In genomic region chr1:156124557-156125483, GRCh38 we compare ENCODE assay signal across 8 cellular contexts. TPM values are rescaled to one million over a fixed set of nuclear protein-coding genes. Genes with fewer than 3 reads are reported as not detected.
DNase-seq lines count a peak whose midpoint lies in the region; ATAC-seq, FAIRE-seq and TF ChIP-seq lines count a peak whose summit lies in the region.

No MANE protein-coding gene starts in this region.

- H3K36me3 ChIP-seq in BLaER1 treated with 17β-estradiol and CSF1 and Interleukin-3, amounts not matched to agents 10 nM and 100 nM, result no peaks in the 10 kb centered on the region
- H3K36me3 ChIP-seq in HepG2 (replicated peaks in 1 of 2; ENCODE audit: control insufficient read depth in 1 of 2, insufficient read depth in 2 of 2, low read length in 2 of 2), result peaks cover 3 to 19% of the 10 kb centered on the region in 2 experiments; a peak in 4 of 5 replicates
- no peaks in the 10 kb centered on the region for H3K36me3 ChIP-seq in thymus (ENCODE audit: control insufficient read depth, insufficient read depth)

- H4K20me1 ChIP-seq in BLaER1 treated with 17β-estradiol and CSF1 and Interleukin-3, amounts not matched to agents 10 nM and 100 nM, result peaks cover 0 to 32% (median 18%) of the 10 kb centered on the region in 11 experiments; a peak in 16 of 22 replicates
- H4K20me1 ChIP-seq in HepG2 (ENCODE audit: insufficient read depth, low read length), result peaks cover 2% of the 10 kb centered on the region; the same call in 1 of the 2 replicates

- intact Hi-C loops in HepG2 (cut with micrococcal nuclease; ENCODE audit: unreplicated experiment), result no loop called here

- no TSS peak for BruUV-seq in HepG2 (replicated peaks; lab: Mats Ljungman, UMichigan)

- no peak for TF ChIP-seq EP300 in HepG2 (IDR thresholded peaks at IDR 0.05; ENCODE audit: low read depth in 2 of 2, low read length in 2 of 2)
- no peak for TF ChIP-seq EP300 in HepG2 (CRISPR knock-in tag; IDR thresholded peaks at IDR 0.05; ENCODE audit: borderline replicate concordance)

- H3K27me3 ChIP-seq in BLaER1 treated with 17β-estradiol and CSF1 and Interleukin-3, amounts not matched to agents 10 nM and 100 nM, result peaks cover 0 to 9% (median 0%) of the 10 kb centered on the region in 11 experiments; a peak in 2 of 22 replicates
- H3K27me3 ChIP-seq in HepG2 (ENCODE audit: control insufficient read depth in 1 of 2, insufficient read depth in 2 of 2, low read length in 2 of 2), result no peaks in the 10 kb centered on the region
- peaks cover 2% of the 10 kb centered on the region for H3K27me3 ChIP-seq in thymus (ENCODE audit: control insufficient read depth, insufficient read depth)

- FAIRE-seq in HepG2 (lab: Jason Lieb, UNC), result no peak

- peak overlapping the region; percentile 22 for H3K4me3 Mint-ChIP-seq in activated naive CD8-positive, alpha-beta T cell treated with anti-CD3 and anti-CD28 coated beads, Interleukin-2, amount 10 ng/mL, durations not matched to agents 7 days and 5 days

- peaks cover 45% of the 10 kb centered on the region for H3K27me3 Mint-ChIP-seq in activated naive CD8-positive, alpha-beta T cell treated with anti-CD3 and anti-CD28 coated beads, Interleukin-2, amount 10 ng/mL, durations not matched to agents 7 days and 5 days

- H3K4me3 ChIP-seq in BLaER1 treated with 17β-estradiol and CSF1 and Interleukin-3, amounts not matched to agents 10 nM and 100 nM, result no peak overlapping the region
- H3K4me3 ChIP-seq in HepG2 (replicated peaks in 1 of 3; ENCODE audit: insufficient read depth in 1 of 3, low read depth in 2 of 3, low read length in 3 of 3) (no peak overlapping the region), thymus (ENCODE audit: low read length) (no peak overlapping the region)

- no peaks in the 10 kb centered on the region for H3K9me3 ChIP-seq in BLaER1 treated with 17β-estradiol and CSF1 and Interleukin-3, amounts not matched to agents 10 nM and 100 nM (replicated peaks in 1 of 11)
- H3K9me3 ChIP-seq in HepG2 (ENCODE audit: low read length) (no peaks in the 10 kb centered on the region), thymus (ENCODE audit: control insufficient read depth) (no peaks in the 10 kb centered on the region)

- H3K27ac Mint-ChIP-seq in activated naive CD8-positive, alpha-beta T cell treated with anti-CD3 and anti-CD28 coated beads, Interleukin-2, amount 10 ng/mL, durations not matched to agents 7 days and 5 days, result no peak overlapping the region

- DNase-seq in KBM-7, result peak; percentile 82
- DNase-seq in activated naive CD8-positive, alpha-beta T cell treated with anti-CD3 and anti-CD28 coated beads, Interleukin-2, amount 10 ng/mL, durations not matched to agents 7 days and 5 days, result no peak
- DNase-seq in HepG2 (ENCODE audit: low spot score), result no peak
- no peak for DNase-seq in COLO829 (ENCODE audit: low spot score)
- no peak for DNase-seq in cerebellar cortex (ENCODE audit: low spot score)

- peak overlapping the region in 7 of 11 experiments; percentile 6 to 89 (median 69); a peak in 12 of 22 replicates for H3K9ac ChIP-seq in BLaER1 treated with 17β-estradiol and CSF1 and Interleukin-3, amounts not matched to agents 10 nM and 100 nM
- H3K9ac ChIP-seq in HepG2 (ENCODE audit: insufficient read depth, low read depth, low read length), result peak overlapping the region; percentile 25

- CTCF ChIA-PET in HepG2 (lab: Yijun Ruan, JAX; ENCODE audit: low intra/inter-chr PET ratio, low total read pairs), result no interaction called here

- no peaks in the 10 kb centered on the region for H3K9me3 Mint-ChIP-seq in activated naive CD8-positive, alpha-beta T cell treated with anti-CD3 and anti-CD28 coated beads, Interleukin-2, amount 10 ng/mL, durations not matched to agents 7 days and 5 days

- peaks cover 89 to 100% (median 96%) of the 10 kb centered on the region in 10 experiments for H3K4me1 ChIP-seq in BLaER1 treated with 17β-estradiol and CSF1 and Interleukin-3, amounts not matched to agents 10 nM and 100 nM
- peaks cover 100% of the 10 kb centered on the region for H3K4me1 ChIP-seq in HepG2 (ENCODE audit: insufficient read depth, low read length)
- peaks cover 25% of the 10 kb centered on the region for H3K4me1 ChIP-seq in thymus (ENCODE audit: control insufficient read depth, insufficient read depth, low read length)

- peak overlapping the region; percentile 87 to 99 (median 90) for H3K4me2 ChIP-seq in BLaER1 treated with 17β-estradiol and CSF1 and Interleukin-3, amounts not matched to agents 10 nM and 100 nM
- H3K4me2 ChIP-seq in HepG2 (ENCODE audit: low read depth, low read length), result peak overlapping the region; percentile 18; the same call in 1 of the 2 replicates

- POLR2A ChIA-PET in activated naive CD8-positive, alpha-beta T cell treated with anti-CD3 and anti-CD28 coated beads, Interleukin-2, amount 10 ng/mL, durations not matched to agents 7 days and 5 days (lab: Charles Lee), result interaction anchor here (1.0 to 5.2 kb wide), 2 partner anchors 25 to 27 kb away, joined by 4 to 44 read pairs; no protein-coding TSS in a partner anchor
- POLR2A ChIA-PET in HepG2 (lab: Yijun Ruan, JAX), result interaction anchor here (1.5 to 6.0 kb wide), 3 partner anchors 11 to 27 kb away, joined by 3 to 84 read pairs (median 34); partner anchors contain the start of gene LMNA

- TF ChIP-seq RAD21 in HepG2 (CRISPR knock-in tag; IDR thresholded peaks at IDR 0.05), result no peak

- H3K4me1 Mint-ChIP-seq in activated naive CD8-positive, alpha-beta T cell treated with anti-CD3 and anti-CD28 coated beads, Interleukin-2, amount 10 ng/mL, durations not matched to agents 7 days and 5 days, result peaks cover 50% of the 10 kb centered on the region

- ATAC-seq in activated naive CD8-positive, alpha-beta T cell treated with anti-CD3 and anti-CD28 coated beads, Interleukin-2, amount 10 ng/mL, durations not matched to agents 7 days and 5 days (ENCODE audit: low read depth), result peak; percentile 3
- ATAC-seq in HepG2 (no peak), GM18858 (IDR thresholded peaks at IDR 0.05; ENCODE audit: unreplicated experiment) (no peak)

- H3K27ac ChIP-seq in BLaER1 treated with 17β-estradiol and CSF1 and Interleukin-3, amounts not matched to agents 10 nM and 100 nM, result peak overlapping the region in 9 of 11 experiments; percentile 73 to 96 (median 82); a peak in 15 of 22 replicates
- H3K27ac ChIP-seq in HepG2 (ENCODE audit: extremely low read length, insufficient read depth, low read length) (peak overlapping the region; percentile 37), thymus (ENCODE audit: low read depth) (peak overlapping the region; percentile 54)

- in situ Hi-C loops in KBM-7 (cut with MboI; ENCODE audit: low pct_unique_long_range_greater_than_20kb, low sequenced_read_pairs), result loop anchor here (5.0 kb wide), 1 partner anchor 33 kb away; no protein-coding TSS in a partner anchor
- in situ Hi-C loops in HepG2 (cut with HindIII; ENCODE audit: extremely low pct_ligation_motif_present, low pct_unique_long_range_greater_than_20kb), result no loop called here

- TF ChIP-seq CTCF in HepG2 (CRISPR knock-in tag; IDR thresholded peaks at IDR 0.05), result no peak

- H2AFZ ChIP-seq in HepG2 (ENCODE audit: low read length), result no peak overlapping the region

- H3K36me3 Mint-ChIP-seq in activated naive CD8-positive, alpha-beta T cell treated with anti-CD3 and anti-CD28 coated beads, Interleukin-2, amount 10 ng/mL, durations not matched to agents 7 days and 5 days, result no peaks in the 10 kb centered on the region

- 92% methylated on average over 17 of the region's 17 CpGs for WGBS in HepG2 (ENCODE audit: low lambda C conversion rate)
- WGBS in thymus, result 81% methylated on average over 17 of the region's 17 CpGs

- H3K79me2 ChIP-seq in HepG2 (ENCODE audit: insufficient read depth, low read length), result peaks cover 95% of the 10 kb centered on the region

- TF ChIP-seq POLR2A in HepG2 (IDR thresholded peaks at IDR 0.05; ENCODE audit: insufficient read depth in 1 of 2, low read depth in 2 of 2, low read length in 2 of 2), result no peak

RNA-seq across cellular contexts. Expression of gene LMNA, which starts 10.3 kb away (rescaled TPM):
- 10 to 100 TPM; 11.7 to 13.0 TPM for total RNA-seq in activated naive CD8-positive, alpha-beta T cell treated with anti-CD3 and anti-CD28 coated beads, Interleukin-2, amount 10 ng/mL, durations not matched to agents 7 days and 5 days
- total RNA-seq in HepG2 (2016; rRNA removed; fragmentation: Illumina TruSeq; extraction: Trizol), result 190 and 225 TPM in 2 replicates
- 16.7 and 20.3 TPM in 2 replicates for total RNA-seq in HepG2 (2016; cell fraction: cytosol; rRNA removed; fragmentation: Illumina TruSeq; extraction: Trizol; ENCODE audit: low read depth)
- total RNA-seq in HepG2 (2016; cell fraction: insoluble cytoplasmic fraction; rRNA removed; fragmentation: Illumina TruSeq; extraction: Trizol), result 150 and 214 TPM in 2 replicates
- 22.8 and 26.6 TPM in 2 replicates for total RNA-seq in HepG2 (2016; cell fraction: membrane; rRNA removed; fragmentation: Illumina TruSeq; extraction: Trizol)
- 106 and 117 TPM in 2 replicates for total RNA-seq in HepG2 (2016; cell fraction: nucleus; rRNA removed; fragmentation: Illumina TruSeq; extraction: Trizol)
- polyA plus RNA-seq in HepG2 (2011; rRNA removed) (107 and 110 TPM in 2 replicates), thymus (68.3 TPM)
- 79.6 and 122 TPM in 2 replicates for polyA plus RNA-seq in HepG2 (2011; cell fraction: cytosol; rRNA removed)
- 236 and 366 TPM in 2 replicates for polyA plus RNA-seq in HepG2 (2011; cell fraction: nucleus; rRNA removed)
- 86.7 and 101 TPM in 2 replicates for polyA plus RNA-seq in HepG2 (2012)
- 11.1 and 13.2 TPM in 2 replicates for polyA plus RNA-seq in HepG2 (2016; cell fraction: cytosol; fragmentation: Illumina TruSeq; extraction: Trizol; ENCODE audit: low read depth)
- 143 and 179 TPM in 2 replicates for polyA plus RNA-seq in HepG2 (2016; cell fraction: insoluble cytoplasmic fraction; fragmentation: Illumina TruSeq; extraction: Trizol; ENCODE audit: low read depth)
- polyA plus RNA-seq in HepG2 (2016; cell fraction: membrane; fragmentation: Illumina TruSeq; extraction: Trizol; ENCODE audit: low read depth), result 12.6 and 16.9 TPM in 2 replicates
- 177 and 182 TPM in 2 replicates for polyA plus RNA-seq in HepG2 (2016; cell fraction: nucleus; fragmentation: Illumina TruSeq; extraction: Trizol; ENCODE audit: insufficient read depth, low read depth)
- 159 and 307 TPM in 2 replicates for polyA minus RNA-seq in HepG2 (2011; rRNA and poly(A)+ RNA removed; ENCODE audit: low replicate concordance)
- 120 and 130 TPM in 2 replicates for polyA minus RNA-seq in HepG2 (2011; cell fraction: cytosol; rRNA and poly(A)+ RNA removed)
- polyA minus RNA-seq in HepG2 (2011; cell fraction: nucleus; rRNA and poly(A)+ RNA removed), result 67.7 and 70.4 TPM in 2 replicates

RNA-seq across cellular contexts. Expression of gene SEMA4A, which starts 28.6 kb away (rescaled TPM):
- 10 to 100 TPM in 1 of 2 experiments, 1 to 10 TPM in 1; 9.8 to 10.2 TPM for total RNA-seq in activated naive CD8-positive, alpha-beta T cell treated with anti-CD3 and anti-CD28 coated beads, Interleukin-2, amount 10 ng/mL, durations not matched to agents 7 days and 5 days
- total RNA-seq in HepG2 (2016; rRNA removed; fragmentation: Illumina TruSeq; extraction: Trizol), result 0.09 TPM in 1 of 2 replicates, not detected in the other
- total RNA-seq in HepG2 (2016; cell fraction: cytosol; rRNA removed; fragmentation: Illumina TruSeq; extraction: Trizol; ENCODE audit: low read depth), result not detected in 2 replicates
- 0.15 TPM in 1 of 2 replicates, not detected in the other for total RNA-seq in HepG2 (2016; cell fraction: insoluble cytoplasmic fraction; rRNA removed; fragmentation: Illumina TruSeq; extraction: Trizol)
- not detected in 2 replicates for total RNA-seq in HepG2 (2016; cell fraction: membrane; rRNA removed; fragmentation: Illumina TruSeq; extraction: Trizol)
- 0.13 TPM in 1 of 2 replicates, not detected in the other for total RNA-seq in HepG2 (2016; cell fraction: nucleus; rRNA removed; fragmentation: Illumina TruSeq; extraction: Trizol)
- 0.14 and 0.20 TPM in 2 replicates for polyA plus RNA-seq in HepG2 (2011; rRNA removed)
- 0.08 and 0.09 TPM in 2 replicates for polyA plus RNA-seq in HepG2 (2011; cell fraction: cytosol; rRNA removed)
- 0.21 and 0.61 TPM in 2 replicates for polyA plus RNA-seq in HepG2 (2011; cell fraction: nucleus; rRNA removed)
- 0.19 and 0.21 TPM in 2 replicates for polyA plus RNA-seq in HepG2 (2012)
- not detected in 2 replicates for polyA plus RNA-seq in HepG2 (2016; cell fraction: cytosol; fragmentation: Illumina TruSeq; extraction: Trizol; ENCODE audit: low read depth)
- 0.45 TPM in 1 of 2 replicates, not detected in the other for polyA plus RNA-seq in HepG2 (2016; cell fraction: insoluble cytoplasmic fraction; fragmentation: Illumina TruSeq; extraction: Trizol; ENCODE audit: low read depth)
- polyA plus RNA-seq in HepG2 (2016; cell fraction: membrane; fragmentation: Illumina TruSeq; extraction: Trizol; ENCODE audit: low read depth), result not detected in 2 replicates
- polyA plus RNA-seq in HepG2 (2016; cell fraction: nucleus; fragmentation: Illumina TruSeq; extraction: Trizol; ENCODE audit: insufficient read depth, low read depth), result 0.15 TPM in 1 of 2 replicates, not detected in the other
- polyA minus RNA-seq in HepG2 (2011; rRNA and poly(A)+ RNA removed; ENCODE audit: low replicate concordance), result 0.88 and 18.6 TPM in 2 replicates
- not detected in 2 replicates for polyA minus RNA-seq in HepG2 (2011; cell fraction: cytosol; rRNA and poly(A)+ RNA removed)
- 0.39 TPM in 1 of 2 replicates, not detected in the other for polyA minus RNA-seq in HepG2 (2011; cell fraction: nucleus; rRNA and poly(A)+ RNA removed)
- 14.8 TPM for polyA plus RNA-seq in thymus

RNA-seq across cellular contexts. Expression of gene MEX3A, which starts 42.6 kb away (rescaled TPM):
- under 1 TPM; 0.09 to 0.11 TPM for total RNA-seq in activated naive CD8-positive, alpha-beta T cell treated with anti-CD3 and anti-CD28 coated beads, Interleukin-2, amount 10 ng/mL, durations not matched to agents 7 days and 5 days
- 7.6 TPM in 2 replicates for total RNA-seq in HepG2 (2016; rRNA removed; fragmentation: Illumina TruSeq; extraction: Trizol)
- 1.4 and 2.5 TPM in 2 replicates for total RNA-seq in HepG2 (2016; cell fraction: cytosol; rRNA removed; fragmentation: Illumina TruSeq; extraction: Trizol; ENCODE audit: low read depth)
- total RNA-seq in HepG2 (2016; cell fraction: insoluble cytoplasmic fraction; rRNA removed; fragmentation: Illumina TruSeq; extraction: Trizol), result 5.3 and 7.9 TPM in 2 replicates
- total RNA-seq in HepG2 (2016; cell fraction: membrane; rRNA removed; fragmentation: Illumina TruSeq; extraction: Trizol), result 4.5 and 7.8 TPM in 2 replicates
- 6.2 and 7.5 TPM in 2 replicates for total RNA-seq in HepG2 (2016; cell fraction: nucleus; rRNA removed; fragmentation: Illumina TruSeq; extraction: Trizol)
- polyA plus RNA-seq in HepG2 (2011; rRNA removed) (9.0 and 9.1 TPM in 2 replicates), thymus (0.55 TPM)
- polyA plus RNA-seq in HepG2 (2011; cell fraction: cytosol; rRNA removed), result 7.3 and 8.1 TPM in 2 replicates
- polyA plus RNA-seq in HepG2 (2011; cell fraction: nucleus; rRNA removed), result 11.9 and 12.9 TPM in 2 replicates
- 4.3 and 9.1 TPM in 2 replicates for polyA plus RNA-seq in HepG2 (2012)
- 2.9 and 3.3 TPM in 2 replicates for polyA plus RNA-seq in HepG2 (2016; cell fraction: cytosol; fragmentation: Illumina TruSeq; extraction: Trizol; ENCODE audit: low read depth)
- polyA plus RNA-seq in HepG2 (2016; cell fraction: insoluble cytoplasmic fraction; fragmentation: Illumina TruSeq; extraction: Trizol; ENCODE audit: low read depth), result 10.7 and 11.1 TPM in 2 replicates
- 4.7 and 6.0 TPM in 2 replicates for polyA plus RNA-seq in HepG2 (2016; cell fraction: membrane; fragmentation: Illumina TruSeq; extraction: Trizol; ENCODE audit: low read depth)
- 14.7 and 15.4 TPM in 2 replicates for polyA plus RNA-seq in HepG2 (2016; cell fraction: nucleus; fragmentation: Illumina TruSeq; extraction: Trizol; ENCODE audit: insufficient read depth, low read depth)
- 2.3 and 13.0 TPM in 2 replicates for polyA minus RNA-seq in HepG2 (2011; rRNA and poly(A)+ RNA removed; ENCODE audit: low replicate concordance)
- polyA minus RNA-seq in HepG2 (2011; cell fraction: cytosol; rRNA and poly(A)+ RNA removed), result 10.6 and 11.8 TPM in 2 replicates
- 4.1 and 6.2 TPM in 2 replicates for polyA minus RNA-seq in HepG2 (2011; cell fraction: nucleus; rRNA and poly(A)+ RNA removed)

Comparison
In these comparisons a context has a peak if more than half of its experiments do, and no peak if none do; other contexts are left out.
1. RNA of gene SEMA4A, which starts 28.6 kb away (total RNA-seq): 9.8 to 10.2 TPM in activated naive CD8-positive, alpha-beta T cell treated with anti-CD3 and anti-CD28 coated beads, Interleukin-2, amount 10 ng/mL, durations not matched to agents 7 days and 5 days; 0.09 to 0.15 TPM in HepG2; every median in the first group is over 4 times any median in the second.
2. Peak in every context shown above with its lines, with median percentiles within 50 percentile points of each other: H3K27ac ChIP-seq.